Comparison of ENCODE assay signal across 8 cellular contexts in genomic region chr1:46533179-46533864, GRCh38. TPM values are rescaled to one million over a fixed set of nuclear protein-coding genes. Genes with fewer than 3 reads are reported as not detected.
DNase-seq lines count a peak whose midpoint lies in the region; ATAC-seq and TF ChIP-seq lines count a peak whose summit lies in the region.

No MANE protein-coding gene starts in this region.

- peak; percentile 22 for ATAC-seq in omental fat pad (ENCODE audit: low FRiP score)
- ATAC-seq in HG03378 (IDR thresholded peaks at IDR 0.05; ENCODE audit: unreplicated experiment) = no peak

- TF ChIP-seq CTCF in fibroblast of villous mesenchyme (IDR thresholded peaks at IDR 0.05; ENCODE audit: insufficient read depth, low read depth, low read length) (no peak), omental fat pad (IDR thresholded peaks at IDR 0.05) (no peak)

- DNase-seq in Daoy (ENCODE audit: low read depth) (peak; percentile 44), NCI-H345 (lab: John Stamatoyannopoulos, UW) (peak; percentile 58), fibroblast of villous mesenchyme (ENCODE audit: low read depth) (peak; percentile 26), omental fat pad (ENCODE audit: low spot score) (no peak), MV-4-11 (lab: John Stamatoyannopoulos, UW) (no peak), mesenteric fat pad (ENCODE audit: low spot score) (no peak)
- DNase-seq in activated T-helper 9 cell treated with anti-CD3 and anti-CD28 coated beads, Interleukin-2, amount 50 U/mL, for 16 hours (ENCODE audit: low read depth) = peak; percentile 46

- peak overlapping the region; percentile 15 for H3K4me3 ChIP-seq in fibroblast of villous mesenchyme (ENCODE audit: low read depth, low read length)

RNA-seq across cellular contexts. Expression of gene KNCN, which starts 18.1 kb away (rescaled TPM):
- not detected in 2 replicates for total RNA-seq in Daoy (2014; rRNA removed; shearing (Covaris generic))
- total RNA-seq in fibroblast of villous mesenchyme = not detected in 2 replicates
- not detected for total RNA-seq in omental fat pad
- total RNA-seq in mesenteric fat pad = not detected

RNA-seq across cellular contexts. Expression of gene DMBX1, which starts 43.7 kb away (rescaled TPM):
- total RNA-seq in Daoy (2014; rRNA removed; shearing (Covaris generic)) = 0.80 and 2.1 TPM in 2 replicates
- total RNA-seq in fibroblast of villous mesenchyme (not detected in 2 replicates), omental fat pad (not detected), mesenteric fat pad (0.45 TPM)

Comparison
In these comparisons a context has a peak if more than half of its experiments do, and no peak if none do; other contexts are left out.
1. DNase-seq: peak in Daoy (single experiment), NCI-H345 (single experiment), activated T-helper 9 cell treated with anti-CD3 and anti-CD28 coated beads, Interleukin-2, amount 50 U/mL, for 16 hours (single experiment) and fibroblast of villous mesenchyme (single experiment); none in omental fat pad (single experiment), MV-4-11 (single experiment) and mesenteric fat pad (single experiment).